Comparison of ENCODE assay signal across 1 cellular context in genomic region chrX:40647307-40648197, GRCh38.
TF ChIP-seq lines count a peak whose summit lies in the region.

Gene CXorf38 (minus strand): TSS chrX:40647561. CDS start chrX:40647520, 41 bp downstream.

TF ChIP-seq in HepG2, 621 proteins besides CTCF, POLR2A, EP300 and RAD21 (continued from another document and continues in another):
- peak; percentile 62 for TF ChIP-seq GMEB2 (CRISPR knock-in tag; IDR thresholded peaks at IDR 0.05; ENCODE audit: low read depth)
- peak; percentile 84 for TF ChIP-seq ZFX (CRISPR knock-in tag; IDR thresholded peaks at IDR 0.05; ENCODE audit: low read depth)
- peak; percentile 47; the same call in 1 of the 2 replicates for TF ChIP-seq ZNF749 (CRISPR knock-in tag; IDR thresholded peaks at IDR 0.05; ENCODE audit: borderline replicate concordance)
- TF ChIP-seq HMGXB4 (CRISPR knock-in tag; IDR thresholded peaks at IDR 0.05; ENCODE audit: borderline replicate concordance in 1 of 2, low read depth in 1 of 2), result no peak
- peak; percentile 66; the same call in 1 of the 2 replicates for TF ChIP-seq ZBTB33 (CRISPR knock-in tag; IDR thresholded peaks at IDR 0.05)
- no peak for TF ChIP-seq ZNF546 (CRISPR knock-in tag; conservative IDR thresholded peaks at IDR 0.05)
- no peak for TF ChIP-seq ZNF343 (CRISPR knock-in tag; IDR thresholded peaks at IDR 0.05)
- TF ChIP-seq SAP130 (CRISPR knock-in tag; IDR thresholded peaks at IDR 0.05; ENCODE audit: low read depth), result peak; percentile 43
- no peak for TF ChIP-seq ISL2 (CRISPR knock-in tag; IDR thresholded peaks at IDR 0.05)
- TF ChIP-seq HDAC1 (CRISPR knock-in tag; IDR thresholded peaks at IDR 0.05), result no peak
- peak; percentile 32 for TF ChIP-seq CREM (IDR thresholded peaks at IDR 0.05)
- TF ChIP-seq CREM (CRISPR knock-in tag; IDR thresholded peaks at IDR 0.05), result no peak
- TF ChIP-seq GATA4 (IDR thresholded peaks at IDR 0.05; ENCODE audit: borderline replicate concordance, low read depth), result no peak
- TF ChIP-seq HNF1A (IDR thresholded peaks at IDR 0.05; ENCODE audit: low read depth), result no peak
- TF ChIP-seq HNF1A (CRISPR knock-in tag; IDR thresholded peaks at IDR 0.05; ENCODE audit: borderline replicate concordance), result 0 out of 2 replicates have a peak, but pooled peaks have one; percentile 8
- no peak for TF ChIP-seq TCF7L2 (IDR thresholded peaks at IDR 0.05; ENCODE audit: low read depth, low read length)
- peak; percentile 61; the same call in 1 of the 2 replicates for TF ChIP-seq CREB1 (IDR thresholded peaks at IDR 0.05)
- TF ChIP-seq CREB1 (CRISPR knock-in tag; IDR thresholded peaks at IDR 0.05), result peak; percentile 54
- TF ChIP-seq RXRB (CRISPR knock-in tag; IDR thresholded peaks at IDR 0.05; ENCODE audit: borderline replicate concordance), result no peak
- TF ChIP-seq GABPA (IDR thresholded peaks at IDR 0.05; ENCODE audit: low read depth, low read length), result peak; percentile 31; the same call in 1 of the 2 replicates
- no peak for TF ChIP-seq GABPA (CRISPR knock-in tag; IDR thresholded peaks at IDR 0.05; ENCODE audit: low read depth)
- TF ChIP-seq GMEB1 (CRISPR knock-in tag; IDR thresholded peaks at IDR 0.05; ENCODE audit: borderline replicate concordance), result peak; percentile 92
- TF ChIP-seq ZSCAN21 (CRISPR knock-in tag; IDR thresholded peaks at IDR 0.05; ENCODE audit: borderline replicate concordance), result peak; percentile 50; the same call in 1 of the 2 replicates
- peak; percentile 46; the same call in 1 of the 2 replicates for TF ChIP-seq ZMYM4 (CRISPR knock-in tag; IDR thresholded peaks at IDR 0.05)
- no peak for TF ChIP-seq ZBTB40 (IDR thresholded peaks at IDR 0.05)
- no peak for TF ChIP-seq ZBTB40 (CRISPR knock-in tag; IDR thresholded peaks at IDR 0.05)
- peak; percentile 20; the same call in 1 of the 2 replicates for TF ChIP-seq ZBTB38 (CRISPR knock-in tag; IDR thresholded peaks at IDR 0.05)
- TF ChIP-seq ZNF652 (CRISPR knock-in tag; IDR thresholded peaks at IDR 0.05; ENCODE audit: borderline replicate concordance, low read depth), result peak; percentile 94
- TF ChIP-seq ZSCAN9 (CRISPR knock-in tag; IDR thresholded peaks at IDR 0.05; ENCODE audit: borderline replicate concordance), result no peak
- TF ChIP-seq ZNF670 (CRISPR knock-in tag; IDR thresholded peaks at IDR 0.05; ENCODE audit: borderline replicate concordance), result no peak
- no peak for TF ChIP-seq ZNF138 (CRISPR knock-in tag; IDR thresholded peaks at IDR 0.05; ENCODE audit: low read depth)
- no peak for TF ChIP-seq NONO (IDR thresholded peaks at IDR 0.05)
- TF ChIP-seq NONO (CRISPR knock-in tag; conservative IDR thresholded peaks at IDR 0.05), result 0 out of 2 replicates have a peak, but pooled peaks have one; percentile 22
- TF ChIP-seq ZNF563 (CRISPR knock-in tag; IDR thresholded peaks at IDR 0.05), result 0 out of 2 replicates have a peak, but pooled peaks have one; percentile 32
- peak; percentile 67 for TF ChIP-seq ELF1 (CRISPR knock-in tag; IDR thresholded peaks at IDR 0.05)
- peak; percentile 90 for TF ChIP-seq ZFY (CRISPR knock-in tag; IDR thresholded peaks at IDR 0.05)
- TF ChIP-seq SPEN (CRISPR knock-in tag; IDR thresholded peaks at IDR 0.05; ENCODE audit: low read depth), result peak; percentile 33; the same call in 1 of the 2 replicates
- no peak for TF ChIP-seq ZNF891 (CRISPR knock-in tag; IDR thresholded peaks at IDR 0.05)
- TF ChIP-seq RBM22 (optimal IDR thresholded peaks at IDR 0.05; ENCODE audit: low read length), result peak; percentile 28
- TF ChIP-seq MAX (IDR thresholded peaks at IDR 0.05), result peak; percentile 31; the same call in 1 of the 2 replicates
